8 cellular contexts compared by ENCODE assay signal in the genomic region with DNA sequence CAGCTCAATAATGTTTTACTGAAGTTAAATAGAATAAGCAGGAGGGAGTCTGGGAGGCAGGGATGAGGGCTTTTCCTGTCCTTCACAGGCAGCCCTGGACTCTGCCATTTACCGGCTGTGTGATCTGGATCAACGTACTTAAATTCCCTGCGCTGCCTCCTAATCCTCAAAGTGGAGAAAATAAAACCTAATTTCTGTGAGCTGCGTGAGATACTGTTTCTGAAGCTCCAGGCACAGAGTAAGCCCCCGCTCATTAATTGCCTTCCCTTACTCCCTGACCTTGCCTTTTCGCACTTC. TPM values are rescaled to one million over a fixed set of nuclear protein-coding genes. Genes with fewer than 3 reads are reported as not detected.
DNase-seq lines count a peak whose midpoint lies in the region; ATAC-seq and TF ChIP-seq lines count a peak whose summit lies in the region.

No MANE protein-coding gene starts in this region.

- H3K4me3 ChIP-seq in HCT116 (replicated peaks in 1 of 2; ENCODE audit: low read depth in 1 of 2, low read length in 2 of 2), result peak overlapping the region; percentile 74 to 92
- peak overlapping the region; percentile 92 for H3K4me3 ChIP-seq in iPS-15b (ENCODE audit: low read depth, low read length)
- peak overlapping the region; percentile 79 to 90 (median 84) for H3K4me3 ChIP-seq in skeletal muscle tissue (ENCODE audit: low read length in 3 of 3)

- TF ChIP-seq CTCF in HCT116 (IDR thresholded peaks at IDR 0.05 in 2 of 3, conservative IDR thresholded peaks at IDR 0.05 in 1 of 3; ENCODE audit: borderline replicate concordance in 1 of 3, insufficient read depth in 1 of 3, low read depth in 2 of 3, low read length in 2 of 3), result no peak

- peaks cover 15% of the 10 kb centered on the region for H3K27me3 Mint-ChIP-seq in activated CD4-positive, alpha-beta memory T cell treated with anti-CD3 and anti-CD28 coated beads, Interleukin-2, amount 10 ng/mL, durations not matched to agents 7 days and 5 days

- peak overlapping the region; percentile 37 for H2AFZ ChIP-seq in HCT116 (ENCODE audit: low read depth, low read length, poor library complexity, severe bottlenecking)

- peak overlapping the region; percentile 87 for H3K4me2 ChIP-seq in HCT116 (ENCODE audit: low read length)

- H3K9me2 ChIP-seq in HCT116 (ENCODE audit: insufficient read depth), result no peaks in the 10 kb centered on the region

- H3K36me3 Mint-ChIP-seq in activated CD4-positive, alpha-beta memory T cell treated with anti-CD3 and anti-CD28 coated beads, Interleukin-2, amount 10 ng/mL, durations not matched to agents 7 days and 5 days (ENCODE audit: low read depth), result no peaks in the 10 kb centered on the region

- H3K79me2 ChIP-seq in HCT116 (ENCODE audit: insufficient read depth, low read length), result peaks cover 47% of the 10 kb centered on the region

- H3K27ac ChIP-seq in HCT116 (ENCODE audit: low read depth, low read length), result no peak overlapping the region
- peak overlapping the region; percentile 5 for H3K27ac ChIP-seq in skeletal muscle tissue (ENCODE audit: low read depth, low read length)

- intact Hi-C loops in HCT116 (cut with micrococcal nuclease), result no loop called here

- no peaks in the 10 kb centered on the region for H3K9me3 ChIP-seq in HCT116 (ENCODE audit: control insufficient read depth in 1 of 2, insufficient read depth in 1 of 2, low read depth in 1 of 2, low read length in 2 of 2)
- no peaks in the 10 kb centered on the region for H3K9me3 ChIP-seq in iPS-15b (ENCODE audit: control insufficient read depth, insufficient read depth, low read length)
- no peaks in the 10 kb centered on the region for H3K9me3 ChIP-seq in skeletal muscle tissue (ENCODE audit: control insufficient read depth in 3 of 3, low read length in 3 of 3)

- DNase-seq in HCT116 (ENCODE audit: low read depth, low spot score) (no peak), MV-4-11 (lab: John Stamatoyannopoulos, UW) (no peak), GM19240 (ENCODE audit: insufficient read length, low spot score) (no peak)
- DNase-seq in activated CD4-positive, alpha-beta memory T cell treated with anti-CD3 and anti-CD28 coated beads, Interleukin-2, amount 10 ng/mL, durations not matched to agents 7 days and 5 days, result no peak
- DNase-seq in stimulated activated CD4-positive, alpha-beta T cell treated with anti-CD3 and anti-CD28 coated beads, Interleukin-15, amount 100 ng/mL, for 24 hours, result no peak

- BruUV-seq in HCT116 (replicated peaks; lab: Mats Ljungman, UMichigan), result no TSS peak

- peak; percentile 13 for ATAC-seq in HCT116
- no peak for ATAC-seq in HG03460 (IDR thresholded peaks at IDR 0.05; ENCODE audit: unreplicated experiment)

- H3K9me3 Mint-ChIP-seq in activated CD4-positive, alpha-beta memory T cell treated with anti-CD3 and anti-CD28 coated beads, Interleukin-2, amount 10 ng/mL, durations not matched to agents 7 days and 5 days, result no peaks in the 10 kb centered on the region

- H3K27me3 ChIP-seq in HCT116 (ENCODE audit: insufficient read depth, low read length), result no peaks in the 10 kb centered on the region
- peaks cover 13% of the 10 kb centered on the region for H3K27me3 ChIP-seq in iPS-15b (ENCODE audit: control insufficient read depth, insufficient read depth, low read length)
- H3K27me3 ChIP-seq in skeletal muscle tissue (ENCODE audit: control insufficient read depth in 3 of 3, insufficient read depth in 3 of 3, low read length in 3 of 3), result no peaks in the 10 kb centered on the region

- H3K4me1 Mint-ChIP-seq in activated CD4-positive, alpha-beta memory T cell treated with anti-CD3 and anti-CD28 coated beads, Interleukin-2, amount 10 ng/mL, durations not matched to agents 7 days and 5 days, result peaks cover 37% of the 10 kb centered on the region

- peak overlapping the region; percentile 64 for H3K4me3 Mint-ChIP-seq in activated CD4-positive, alpha-beta memory T cell treated with anti-CD3 and anti-CD28 coated beads, Interleukin-2, amount 10 ng/mL, durations not matched to agents 7 days and 5 days

- TF ChIP-seq RAD21 in HCT116 (IDR thresholded peaks at IDR 0.05; ENCODE audit: low read depth), result no peak

- peak overlapping the region; percentile 92 for H3K9ac ChIP-seq in HCT116 (ENCODE audit: low read length)
- H3K9ac ChIP-seq in iPS-15b (ENCODE audit: low read depth, low read length), result no peak overlapping the region
- H3K9ac ChIP-seq in skeletal muscle tissue (ENCODE audit: low read depth in 1 of 3, low read length in 3 of 3), result peak overlapping the region; percentile 54 to 81 (median 61)

- H4K20me1 ChIP-seq in HCT116 (ENCODE audit: insufficient read depth), result peaks cover 6% of the 10 kb centered on the region; the same call in 1 of the 2 replicates

- POLR2A ChIA-PET in HCT116 (lab: Charles Lee), result interaction anchor here (0.7 to 2.4 kb wide), 3 partner anchors 9 to 273 kb away, joined by 3 to 8 read pairs (median 4); partner anchors contain the start of gene HSPBAP1
- POLR2A ChIA-PET in activated CD4-positive, alpha-beta memory T cell treated with anti-CD3 and anti-CD28 coated beads, Interleukin-2, amount 10 ng/mL, durations not matched to agents 7 days and 5 days (lab: Charles Lee), result interaction anchor here (1.0 to 1.5 kb wide), 3 partner anchors 10 to 135 kb away, joined by 3 to 6 read pairs (median 3); partner anchors contain the start of gene SEC22A

- H3K27ac Mint-ChIP-seq in activated CD4-positive, alpha-beta memory T cell treated with anti-CD3 and anti-CD28 coated beads, Interleukin-2, amount 10 ng/mL, durations not matched to agents 7 days and 5 days, result no peak overlapping the region

- CTCF ChIA-PET in HCT116 (lab: Charles Lee), result interaction anchor here (0.9 kb wide), 1 partner anchor 38 kb away, joined by 3 read pairs; no protein-coding TSS in a partner anchor
- CTCF ChIA-PET in activated CD4-positive, alpha-beta memory T cell treated with anti-CD3 and anti-CD28 coated beads, Interleukin-2, amount 10 ng/mL, durations not matched to agents 7 days and 5 days (lab: Charles Lee), result interaction anchor here (1.2 kb wide), 1 partner anchor 10 kb away, joined by 3 read pairs; no protein-coding TSS in a partner anchor

- no peaks in the 10 kb centered on the region for H3K36me3 ChIP-seq in HCT116 (ENCODE audit: control insufficient read depth in 1 of 2, insufficient read depth in 2 of 2, low read length in 2 of 2)
- no peaks in the 10 kb centered on the region for H3K36me3 ChIP-seq in iPS-15b (ENCODE audit: control insufficient read depth, insufficient read depth, low read length)
- H3K36me3 ChIP-seq in skeletal muscle tissue (ENCODE audit: control insufficient read depth in 3 of 3, insufficient read depth in 3 of 3, low read length in 3 of 3), result no peaks in the 10 kb centered on the region

- H3K4me1 ChIP-seq in HCT116 (ENCODE audit: control insufficient read depth in 1 of 2, insufficient read depth in 2 of 2, low read length in 2 of 2) (peaks cover 7 to 30% of the 10 kb centered on the region in 2 experiments; a peak in 3 of 4 replicates), iPS-15b (ENCODE audit: control insufficient read depth, insufficient read depth, low read length) (peaks cover 2% of the 10 kb centered on the region), skeletal muscle tissue (ENCODE audit: control insufficient read depth in 3 of 3, insufficient read depth in 3 of 3, low read length in 3 of 3) (peaks cover 16 to 22% (median 18%) of the 10 kb centered on the region in 3 donors)

- no peak for TF ChIP-seq POLR2A in HCT116 (IDR thresholded peaks at IDR 0.05; ENCODE audit: borderline replicate concordance, extremely low read depth, insufficient read depth, insufficient read length)

- RAD21 ChIA-PET in HCT116 (lab: Charles Lee; ENCODE audit: low non-redundant PET in 1 of 2, low total read pairs in 2 of 2, uncharacterized antibody in 2 of 2, unreplicated experiment in 2 of 2), result interaction anchor here in 1 of 2 experiments (1.1 kb wide), 1 partner anchor 9 kb away, joined by 3 read pairs; no protein-coding TSS in a partner anchor

TF ChIP-seq in HCT116, 20 proteins besides CTCF, POLR2A, EP300 and RAD21:
- TF ChIP-seq JUND (IDR thresholded peaks at IDR 0.05), result no peak
- no peak for TF ChIP-seq CEBPB (IDR thresholded peaks at IDR 0.05; ENCODE audit: low read depth)
- TF ChIP-seq ZBTB33 (IDR thresholded peaks at IDR 0.05; ENCODE audit: extremely low read depth, insufficient replicate concordance, low read length), result no peak
- TF ChIP-seq SP1 (IDR thresholded peaks at IDR 0.05; ENCODE audit: low read depth), result no peak
- TF ChIP-seq YY1 (IDR thresholded peaks at IDR 0.05; ENCODE audit: extremely low read depth, insufficient replicate concordance, low read depth, low read length), result no peak
- TF ChIP-seq POLR2AphosphoS5 (IDR thresholded peaks at IDR 0.05; ENCODE audit: low read depth, low read length), result no peak
TF ChIP-seq in HCT116: peak in this region for 0.

RNA-seq across cellular contexts. Expression of gene PDIA5, which starts 0.3 kb away (rescaled TPM):
- total RNA-seq in HCT116 (2021; ENCODE audit: unreplicated experiment) (50.8 TPM), skeletal muscle tissue (12.0 TPM)
- polyA plus RNA-seq in HCT116 (2012), result 48.9 and 49.7 TPM in 2 replicates
- total RNA-seq in activated CD4-positive, alpha-beta memory T cell treated with anti-CD3 and anti-CD28 coated beads, Interleukin-2, amount 10 ng/mL, durations not matched to agents 7 days and 5 days, result 10 to 100 TPM; 10.1 to 13.5 TPM

RNA-seq across cellular contexts. Expression of gene SEMA5B, which starts 39.0 kb away (rescaled TPM):
- total RNA-seq in HCT116 (2021; ENCODE audit: unreplicated experiment) (0.15 TPM), skeletal muscle tissue (8.4 TPM)
- 0.07 and 0.09 TPM in 2 replicates for polyA plus RNA-seq in HCT116 (2012)
- under 1 TPM in 1 of 2 experiments, not detected in 1; 0.30 TPM for total RNA-seq in activated CD4-positive, alpha-beta memory T cell treated with anti-CD3 and anti-CD28 coated beads, Interleukin-2, amount 10 ng/mL, durations not matched to agents 7 days and 5 days
